1 cellular context compared by ENCODE assay signal in genomic region chr5:74594172-74595040, GRCh38.
TF ChIP-seq lines count a peak whose summit lies in the region.

No MANE protein-coding gene starts in this region.

TF ChIP-seq in GM23338, 12 proteins besides CTCF, POLR2A, EP300 and RAD21 (continued from another document):
- no peak for TF ChIP-seq ZNF462 (CRISPR knock-in tag; IDR thresholded peaks at IDR 0.05)
- TF ChIP-seq REST (IDR thresholded peaks at IDR 0.05; ENCODE audit: unreplicated experiment) = no peak
- no peak for TF ChIP-seq POLR2AphosphoS5 (IDR thresholded peaks at IDR 0.05; ENCODE audit: low read depth)
- TF ChIP-seq CREB1 (CRISPR knock-in tag; IDR thresholded peaks at IDR 0.05; ENCODE audit: low read depth) = no peak
- TF ChIP-seq ZNF114 (CRISPR knock-in tag; IDR thresholded peaks at IDR 0.05) = no peak
- no peak for TF ChIP-seq EZH2 (IDR thresholded peaks at IDR 0.05; ENCODE audit: low read depth, unreplicated experiment)
- no peak for TF ChIP-seq EZH2phosphoT487 (IDR thresholded peaks at IDR 0.05; ENCODE audit: unreplicated experiment)
- no peak for TF ChIP-seq NANOG (IDR thresholded peaks at IDR 0.05; ENCODE audit: borderline replicate concordance)
